19 cellular contexts compared by ENCODE assay signal in genomic region chr1:171809834-171810233, GRCh38. TPM values are rescaled to one million over a fixed set of nuclear protein-coding genes. Genes with fewer than 3 reads are reported as not detected.
DNase-seq lines count a peak whose midpoint lies in the region; ATAC-seq, FAIRE-seq and TF ChIP-seq lines count a peak whose summit lies in the region.
"Had no signal": no experiment of that assay in that cellular context is flagged by ENCODE, and none has a peak within 500 bp of the region (broad histone marks: within the 10 kb centered on the region; RNA-seq: fewer than 3 reads in every experiment).

No MANE protein-coding gene starts in this region.

- H3K4me3 ChIP-seq in bronchial epithelial cell (ENCODE audit: low read depth, low read length) = no peak overlapping the region
- H3K4me3 ChIP-seq: BLaER1 treated with 17β-estradiol and CSF1 and Interleukin-3, amounts not matched to agents 10 nM and 100 nM had no signal

- FAIRE-seq in bronchial epithelial cell (lab: Jason Lieb, UNC) = peak; percentile 96
- FAIRE-seq: HTR-8/SVneo had no signal

- POLR2A ChIA-PET in RWPE1 (lab: Yijun Ruan, JAX; ENCODE audit: low non-redundant PET) = no interaction called here

- H3K36me3 ChIP-seq in bronchial epithelial cell (ENCODE audit: control insufficient read depth, insufficient read depth, low read length) = no peaks in the 10 kb centered on the region
- H3K36me3 ChIP-seq: BLaER1 treated with 17β-estradiol and CSF1 and Interleukin-3, amounts not matched to agents 10 nM and 100 nM had no signal

- DNase-seq in HPDE6-E6E7 (ENCODE audit: extremely low spot score) (peak; percentile 73), RWPE1 (ENCODE audit: low spot score) (peak; percentile 42), bronchial epithelial cell (ENCODE audit: low read depth) (peak; percentile 96), foreskin keratinocyte (peak; percentile 69 to 80), SIG-M5 (lab: John Stamatoyannopoulos, UW) (no peak), NCI-H2196 treated with DMSO at 0.1 percent for 48 hours (lab: John Stamatoyannopoulos, UW; ENCODE audit: unreplicated experiment) (no peak)
- no peak for DNase-seq in activated CD4-positive, alpha-beta T cell treated with anti-CD3 and anti-CD28 coated beads for 1 hour
- DNase-seq: CD8-positive, alpha-beta T cell; COR-L47; DMS79 treated with DMSO at 0.1 percent for 48 hours; GF-D8; GOT3; H7; HFFc6; IMR-90 had no signal

- peaks cover 10% of the 10 kb centered on the region for H3K4me1 ChIP-seq in foreskin keratinocyte

- H3K27me3 ChIP-seq in bronchial epithelial cell (ENCODE audit: control insufficient read depth, insufficient read depth, low read length) (no peaks in the 10 kb centered on the region), foreskin keratinocyte (no peaks in the 10 kb centered on the region)
- H3K27me3 ChIP-seq: BLaER1 treated with 17β-estradiol and CSF1 and Interleukin-3, amounts not matched to agents 10 nM and 100 nM had no signal

- peak; percentile 90 for ATAC-seq in foreskin keratinocyte
- ATAC-seq: CD8-positive, alpha-beta T cell; HCT116 had no signal

- no peak for TF ChIP-seq CTCF in RWPE1 (conservative IDR thresholded peaks at IDR 0.05; ENCODE audit: low read depth)
- TF ChIP-seq CTCF in bronchial epithelial cell (IDR thresholded peaks at IDR 0.05; ENCODE audit: insufficient read depth, low read length, severe bottlenecking) = no peak
- no peak for TF ChIP-seq CTCF in foreskin keratinocyte (conservative IDR thresholded peaks at IDR 0.05)

- no peak overlapping the region for H3K27ac ChIP-seq in RWPE1
- no peak overlapping the region for H3K27ac ChIP-seq in foreskin keratinocyte
- H3K27ac ChIP-seq: BLaER1 treated with 17β-estradiol and CSF1 and Interleukin-3, amounts not matched to agents 10 nM and 100 nM; HL-60 had no signal

- CTCF ChIA-PET in RWPE1 (lab: Yijun Ruan, JAX) = interaction anchor here (2.8 kb wide), 1 partner anchor 9 kb away, joined by 14 read pairs; no protein-coding TSS in a partner anchor

RNA-seq across cellular contexts. Expression of gene METTL13, which starts 28.4 kb away (rescaled TPM):
- 28.3 and 30.8 TPM in 2 replicates for total RNA-seq in bronchial epithelial cell
- 31.3 and 32.5 TPM in 2 replicates for total RNA-seq in foreskin keratinocyte
- polyA plus RNA-seq in foreskin keratinocyte = 31.8 and 35.3 TPM in 2 replicates

RNA-seq across cellular contexts. Expression of gene DNM3, which starts 31.5 kb away (rescaled TPM):
- total RNA-seq in bronchial epithelial cell (0.64 and 1.3 TPM in 2 replicates), foreskin keratinocyte (2.1 and 2.3 TPM in 2 replicates)
- polyA plus RNA-seq in foreskin keratinocyte = 1.3 and 1.6 TPM in 2 replicates

Comparison
In these comparisons a context has a peak if more than half of its experiments do, and no peak if none do; other contexts are left out.
1. DNase-seq: peak in HPDE6-E6E7 (single experiment), RWPE1 (single experiment), bronchial epithelial cell (single experiment) and foreskin keratinocyte (2 of 2); none in activated CD4-positive, alpha-beta T cell treated with anti-CD3 and anti-CD28 coated beads for 1 hour (single experiment), SIG-M5 (single experiment) and NCI-H2196 treated with DMSO at 0.1 percent for 48 hours (single experiment).